Comparison of ENCODE assay signal across 8 cellular contexts in the genomic region with DNA sequence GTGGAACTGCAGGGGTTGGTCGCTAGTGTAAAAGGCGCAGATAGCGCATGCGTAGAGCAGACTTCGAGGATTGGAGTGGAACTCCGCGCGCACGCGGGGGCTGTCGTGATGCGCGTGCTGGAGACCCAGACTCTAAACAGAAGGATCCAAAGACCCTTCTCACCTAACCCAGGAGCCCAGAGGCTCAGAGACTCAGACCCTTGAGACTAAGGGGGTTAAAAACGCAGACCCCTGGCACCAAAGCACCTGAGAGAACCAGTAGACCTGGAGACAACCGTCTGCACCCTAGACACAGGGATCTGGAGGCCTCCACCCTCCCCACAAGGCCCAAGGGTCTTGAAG. TPM values are rescaled to one million over a fixed set of nuclear protein-coding genes. Genes with fewer than 3 reads are reported as not detected.
A peak's percentile ranks its signal among the peaks of the same experiment; 100 is the strongest.
DNase-seq lines count a peak whose midpoint lies in the region; ATAC-seq and TF ChIP-seq lines count a peak whose summit lies in the region.

No MANE protein-coding gene starts in this region.

- peak; percentile 24 for ATAC-seq in GM21360 (IDR thresholded peaks at IDR 0.05; ENCODE audit: unreplicated experiment)

- H3K4me1 ChIP-seq in mammary epithelial cell (ENCODE audit: insufficient read depth, low read length): peaks cover 11% of the 10 kb centered on the region
- no peaks in the 10 kb centered on the region for H3K4me1 ChIP-seq in mesendoderm (ENCODE audit: control insufficient read depth, low read depth, low read length)

- TF ChIP-seq CTCF in C4-2B (conservative IDR thresholded peaks at IDR 0.05): no peak
- TF ChIP-seq CTCF in HL-60 (IDR thresholded peaks at IDR 0.05; ENCODE audit: insufficient read depth, low read length): no peak
- TF ChIP-seq CTCF in mammary epithelial cell (conservative IDR thresholded peaks at IDR 0.05 in 1 of 2, IDR thresholded peaks at IDR 0.05 in 1 of 2; ENCODE audit: extremely low read depth in 1 of 2, insufficient read depth in 1 of 2, low read depth in 1 of 2, low read length in 2 of 2): no peak

- no peaks in the 10 kb centered on the region for H3K27me3 ChIP-seq in HL-60 (ENCODE audit: insufficient read depth, poor library complexity, severe bottlenecking)
- peaks cover 4% of the 10 kb centered on the region for H3K27me3 ChIP-seq in mammary epithelial cell (ENCODE audit: insufficient read depth, low read length)
- H3K27me3 ChIP-seq in mesendoderm (ENCODE audit: insufficient read depth, low read length, poor library complexity): no peaks in the 10 kb centered on the region

- no peak overlapping the region for H3K23ac ChIP-seq in mesendoderm (ENCODE audit: low read length)

- H3K9me3 ChIP-seq in mammary epithelial cell (replicated peaks; ENCODE audit: insufficient read depth, low read length): no peaks in the 10 kb centered on the region

- intact Hi-C loops in mammary epithelial cell (cut with micrococcal nuclease): loop anchor here (10.0 kb wide), 1 partner anchor 594 kb away; a partner anchor contains a TSS

- peak overlapping the region; percentile 66 for H3K27ac ChIP-seq in C4-2B
- peak overlapping the region; percentile 69 for H3K27ac ChIP-seq in HL-60 (replicated peaks)
- peak overlapping the region; percentile 75 for H3K27ac ChIP-seq in mammary epithelial cell (ENCODE audit: insufficient read depth, low read depth, low read length)
- H3K27ac ChIP-seq in mesendoderm (ENCODE audit: low read depth, low read length): no peak overlapping the region

- CTCF ChIA-PET in mammary epithelial cell (lab: Charles Lee; ENCODE audit: low non-redundant PET): no interaction called here

- peaks cover 4% of the 10 kb centered on the region for H3K79me1 ChIP-seq in mesendoderm (ENCODE audit: low read length)

- no peak overlapping the region for H3K18ac ChIP-seq in mesendoderm (ENCODE audit: low read length)

- 1% methylated on average over 13 of the region's 15 CpGs for WGBS in mammary epithelial cell (ENCODE audit: low coverage, missing lambda C conversion rate)
- WGBS in mesendoderm (ENCODE audit: extremely low coverage, insufficient coverage, low lambda C conversion rate): no CpG with 5 or more reads among the region's 15 CpGs

- peaks cover 1% of the 10 kb centered on the region for H3K36me3 ChIP-seq in mammary epithelial cell (ENCODE audit: insufficient read depth, low read length)
- no peaks in the 10 kb centered on the region for H3K36me3 ChIP-seq in mesendoderm (ENCODE audit: control insufficient read depth, insufficient read depth, low read length)

- BruUV-seq in mammary epithelial cell (replicated peaks; lab: Mats Ljungman, UMichigan): no TSS peak

- no peak overlapping the region for H3K4ac ChIP-seq in mesendoderm (ENCODE audit: low read depth, low read length)

- DNase-seq in HL-60 (ENCODE audit: low read depth in 1 of 2, low spot score in 1 of 2): peak in 1 of 2 experiments; percentile 37
- no peak for DNase-seq in mammary epithelial cell
- no peak for DNase-seq in mesendoderm
- DNase-seq in NCI-H1436 (lab: John Stamatoyannopoulos, UW): no peak
- no peak for DNase-seq in activated effector memory CD4-positive, alpha-beta T cell treated with Interleukin-2 at 50 U/mL for 16 hours
- DNase-seq in stimulated activated CD4-positive, alpha-beta T cell treated with anti-CD3 and anti-CD28 coated beads, Interleukin-4, amount 100 ng/mL, for 4 hours: no peak

- H2BK120ac ChIP-seq in mesendoderm (ENCODE audit: low read depth, low read length): no peak overlapping the region

- H3K4me2 ChIP-seq in mammary epithelial cell (ENCODE audit: insufficient read depth, low read depth, low read length) (peak overlapping the region; percentile 98), mesendoderm (ENCODE audit: low read length) (peak overlapping the region; percentile 44)

- in situ Hi-C loops in mammary epithelial cell (cut with MboI; ENCODE audit: low sequenced_read_pairs in 2 of 2): no loop called here

- peaks cover 41% of the 10 kb centered on the region for H3K79me2 ChIP-seq in mammary epithelial cell (ENCODE audit: insufficient read depth, low read length)
- H3K79me2 ChIP-seq in mesendoderm (ENCODE audit: control insufficient read depth, insufficient read depth, low read length): no peaks in the 10 kb centered on the region

- H2AK5ac ChIP-seq in mesendoderm (ENCODE audit: low read length): no peak overlapping the region

- H2AFZ ChIP-seq in mammary epithelial cell (ENCODE audit: low read depth, low read length): peak overlapping the region; percentile 91

- H4K20me1 ChIP-seq in mammary epithelial cell (ENCODE audit: insufficient read depth, low read length): peaks cover 3% of the 10 kb centered on the region

- H2BK5ac ChIP-seq in mesendoderm (ENCODE audit: low read length): no peak overlapping the region

- no peak overlapping the region for H2BK15ac ChIP-seq in mesendoderm (replicated peaks; ENCODE audit: low read depth)

- no peak overlapping the region for H3K56ac ChIP-seq in mesendoderm (ENCODE audit: low read length)

- H4K5ac ChIP-seq in mesendoderm (ENCODE audit: low read length): no peak overlapping the region

- dilution Hi-C loops in mammary epithelial cell (cut with HindIII; ENCODE audit: low sequenced_read_pairs): loop anchor here (5.0 kb wide), 3 partner anchors 81 to 589 kb away; a partner anchor contains a TSS

- H4K8ac ChIP-seq in mesendoderm (ENCODE audit: low read depth, low read length): no peak overlapping the region

- H3K9ac ChIP-seq in mammary epithelial cell (ENCODE audit: insufficient read depth, low read length) (peak overlapping the region; percentile 60), mesendoderm (ENCODE audit: low read length) (peak overlapping the region; percentile 24)

- H3K4me3 ChIP-seq in HL-60 (replicated peaks; ENCODE audit: insufficient read depth, low read length): peak overlapping the region; percentile 88
- H3K4me3 ChIP-seq in mammary epithelial cell (replicated peaks in 1 of 3; ENCODE audit: insufficient read depth in 1 of 3, low read depth in 2 of 3, low read length in 3 of 3): peak overlapping the region; percentile 65 to 88 (median 80)
- H3K4me3 ChIP-seq in mesendoderm (ENCODE audit: low read length): peak overlapping the region; percentile 3

RNA-seq across cellular contexts. Expression of a gene that starts 0.6 kb away (rescaled TPM):
- 10 to 100 TPM in 1 of 2 donors, 1 to 10 TPM in 1; 5.5 to 10.2 TPM for total RNA-seq in mammary epithelial cell
- 4.3 TPM for polyA plus RNA-seq in mammary epithelial cell
- polyA minus RNA-seq in mammary epithelial cell: 2.4 TPM
- 3.1 TPM for polyA plus RNA-seq in mesendoderm (2013, experiment 1 of 2)
- polyA plus RNA-seq in mesendoderm (2013, experiment 2 of 2): 3.3 TPM

RNA-seq across cellular contexts. Expression of a gene that starts 15.9 kb away (rescaled TPM):
- total RNA-seq in mammary epithelial cell: not detected
- not detected for polyA plus RNA-seq in mammary epithelial cell
- polyA minus RNA-seq in mammary epithelial cell: not detected
- polyA plus RNA-seq in mesendoderm (2013, experiment 1 of 2): not detected
- not detected for polyA plus RNA-seq in mesendoderm (2013, experiment 2 of 2)

RNA-seq across cellular contexts. Expression of a gene that starts 26.1 kb away (rescaled TPM):
- under 1 TPM; 0.50 to 0.80 TPM for total RNA-seq in mammary epithelial cell
- 0.65 TPM for polyA plus RNA-seq in mammary epithelial cell
- polyA minus RNA-seq in mammary epithelial cell: not detected
- 0.21 TPM for polyA plus RNA-seq in mesendoderm (2013, experiment 1 of 2)
- polyA plus RNA-seq in mesendoderm (2013, experiment 2 of 2): 0.15 TPM

RNA-seq across cellular contexts. Expression of a gene that starts 33.3 kb away (rescaled TPM):
- not detected for total RNA-seq in mammary epithelial cell
- polyA plus RNA-seq in mammary epithelial cell: not detected
- polyA minus RNA-seq in mammary epithelial cell: not detected
- not detected for polyA plus RNA-seq in mesendoderm (2013, experiment 1 of 2)
- polyA plus RNA-seq in mesendoderm (2013, experiment 2 of 2): not detected

RNA-seq across cellular contexts. Expression of a gene that starts 43.9 kb away (rescaled TPM):
- total RNA-seq in mammary epithelial cell: under 1 TPM; 0.28 to 0.83 TPM
- polyA plus RNA-seq in mammary epithelial cell: 0.62 TPM
- polyA minus RNA-seq in mammary epithelial cell: not detected
- polyA plus RNA-seq in mesendoderm (2013, experiment 1 of 2): 2.6 TPM
- polyA plus RNA-seq in mesendoderm (2013, experiment 2 of 2): 2.6 TPM

Comparison
In these comparisons a context has a peak if more than half of its experiments do, and no peak if none do; other contexts are left out.
1. H3K4me3 ChIP-seq: peak in every context shown above with its lines; median percentile 88 in HL-60; 80 in mammary epithelial cell; 3 in mesendoderm.